Comparison of ENCODE assay signal across 8 cellular contexts in the genomic region with DNA sequence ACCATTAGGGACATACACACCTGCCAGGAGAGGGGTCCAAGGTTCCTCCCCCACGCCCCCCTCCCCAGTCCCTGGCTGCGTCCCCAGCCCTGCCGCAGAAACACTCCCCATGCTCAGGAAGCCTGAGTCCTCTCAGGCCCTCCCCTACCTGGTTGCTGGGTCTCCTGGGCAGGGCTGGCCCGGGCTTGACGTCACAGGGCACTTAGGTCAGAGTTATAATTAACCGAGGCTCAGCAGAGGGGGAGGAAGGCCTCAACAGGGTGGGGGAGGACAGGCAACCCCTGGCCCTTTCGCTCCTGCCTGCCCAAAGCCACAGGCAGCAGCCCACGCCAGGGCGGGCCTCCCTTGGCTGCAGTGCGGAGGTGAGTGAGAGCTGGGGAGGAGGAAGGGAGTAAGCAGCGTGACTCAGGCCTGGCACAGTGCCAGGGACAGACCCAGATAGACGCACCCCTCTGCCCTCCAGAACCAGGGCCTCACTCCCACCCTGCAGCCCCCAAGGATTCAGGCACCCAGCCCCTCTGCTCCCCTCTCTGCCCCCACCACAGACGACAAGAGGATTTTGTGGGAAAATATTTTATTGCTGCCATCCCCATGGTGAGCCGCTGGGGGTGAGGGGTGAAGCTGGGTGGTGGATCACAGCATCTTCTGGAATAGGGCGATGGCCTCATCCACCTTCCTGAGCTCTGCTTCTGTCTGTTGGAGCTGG. TPM values are rescaled to one million over a fixed set of nuclear protein-coding genes. Genes with fewer than 3 reads are reported as not detected.
A peak's percentile ranks its signal among the peaks of the same experiment; 100 is the strongest.
DNase-seq lines count a peak whose midpoint lies in the region; ATAC-seq and TF ChIP-seq lines count a peak whose summit lies in the region.

Gene VWA7, minus strand, starts transcription at position 368 of the 706 bp plus-strand sequence. CDS start 549 bp downstream, outside the sequence.

- H3K27ac ChIP-seq in CD8-positive, alpha-beta T cell (ENCODE audit: low read depth, low read length) = no peak within 1 kb of the TSS

- H3K4me3 Mint-ChIP-seq in CD8-positive, alpha-beta T cell = peak within 1 kb of the TSS; percentile 29
- peak within 1 kb of the TSS; percentile 23 for H3K4me3 Mint-ChIP-seq in activated naive CD4-positive, alpha-beta T cell treated with anti-CD3 and anti-CD28 coated beads, Interleukin-2, amount 10 ng/mL, durations not matched to agents 7 days and 5 days

- POLR2A ChIA-PET in CD8-positive, alpha-beta T cell (lab: Charles Lee) = no interaction called here

- intact Hi-C loops in CD8-positive, alpha-beta T cell (cut with DNase I, micrococcal nuclease) = no loop called here
- intact Hi-C loops in cardiac septum (cut with DNase I) = no loop called here

- H3K4me3 ChIP-seq in CD8-positive, alpha-beta T cell (ENCODE audit: low read depth, low read length) = no peak within 1 kb of the TSS
- H3K4me3 ChIP-seq in skeletal muscle cell (ENCODE audit: low read depth, low read length) = no peak within 1 kb of the TSS

- no peak for TF ChIP-seq CTCF in CD8-positive, alpha-beta T cell (IDR thresholded peaks at IDR 0.05)

- H3K27me3 ChIP-seq in CD8-positive, alpha-beta T cell (ENCODE audit: insufficient read depth, low read length) = no peaks in the 10 kb centered on the region

- H3K9me3 ChIP-seq in CD8-positive, alpha-beta T cell (ENCODE audit: low read length) = no peaks in the 10 kb centered on the region

- CTCF ChIA-PET in CD8-positive, alpha-beta T cell (lab: Charles Lee) = no interaction called here
- CTCF ChIA-PET in activated naive CD4-positive, alpha-beta T cell treated with anti-CD3 and anti-CD28 coated beads, Interleukin-2, amount 10 ng/mL, durations not matched to agents 7 days and 5 days (lab: Charles Lee) = interaction anchor here (1.0 to 2.4 kb wide), 3 partner anchors 15 to 174 kb away, joined by 3 to 11 read pairs (median 3); no protein-coding TSS in a partner anchor

- H3K4me1 ChIP-seq in CD8-positive, alpha-beta T cell (ENCODE audit: insufficient read depth, low read length) = peaks cover 29% of the 10 kb centered on the region

- peaks cover 19% of the 10 kb centered on the region for H3K36me3 ChIP-seq in CD8-positive, alpha-beta T cell (ENCODE audit: insufficient read depth, low read length)

- ATAC-seq in CD8-positive, alpha-beta T cell = peak; percentile 85
- ATAC-seq in GM21576 (IDR thresholded peaks at IDR 0.05; ENCODE audit: unreplicated experiment) (peak; percentile 69), SK-N-SH treated with all-trans-retinoic acid at 6 μM for 48 hours (peak; percentile 78)

- no peak within 1 kb of the TSS for H3K27ac Mint-ChIP-seq in CD8-positive, alpha-beta T cell
- H3K27ac Mint-ChIP-seq in activated naive CD4-positive, alpha-beta T cell treated with anti-CD3 and anti-CD28 coated beads, Interleukin-2, amount 10 ng/mL, durations not matched to agents 7 days and 5 days = peak within 1 kb of the TSS; percentile 82

- no peaks in the 10 kb centered on the region for H3K27me3 Mint-ChIP-seq in CD8-positive, alpha-beta T cell (ENCODE audit: low read depth)
- H3K27me3 Mint-ChIP-seq in activated naive CD4-positive, alpha-beta T cell treated with anti-CD3 and anti-CD28 coated beads, Interleukin-2, amount 10 ng/mL, durations not matched to agents 7 days and 5 days = peaks cover 5% of the 10 kb centered on the region

- H3K4me1 Mint-ChIP-seq in CD8-positive, alpha-beta T cell (ENCODE audit: low read depth) = peaks cover 29% of the 10 kb centered on the region
- H3K4me1 Mint-ChIP-seq in activated naive CD4-positive, alpha-beta T cell treated with anti-CD3 and anti-CD28 coated beads, Interleukin-2, amount 10 ng/mL, durations not matched to agents 7 days and 5 days = peaks cover 45% of the 10 kb centered on the region

- H3K36me3 Mint-ChIP-seq in CD8-positive, alpha-beta T cell = peaks cover 28% of the 10 kb centered on the region
- peaks cover 14% of the 10 kb centered on the region for H3K36me3 Mint-ChIP-seq in activated naive CD4-positive, alpha-beta T cell treated with anti-CD3 and anti-CD28 coated beads, Interleukin-2, amount 10 ng/mL, durations not matched to agents 7 days and 5 days

- H3K9me3 Mint-ChIP-seq in CD8-positive, alpha-beta T cell = no peaks in the 10 kb centered on the region
- no peaks in the 10 kb centered on the region for H3K9me3 Mint-ChIP-seq in activated naive CD4-positive, alpha-beta T cell treated with anti-CD3 and anti-CD28 coated beads, Interleukin-2, amount 10 ng/mL, durations not matched to agents 7 days and 5 days

- peak; percentile 28 to 72 (median 60) for DNase-seq in CD8-positive, alpha-beta T cell
- DNase-seq in Kasumi-1 (lab: John Stamatoyannopoulos, UW) (peak; percentile 49 to 63), cardiac septum (ENCODE audit: low spot score) (peak; percentile 86), skeletal muscle cell (ENCODE audit: low read depth) (peak; percentile 47), DMS114 treated with DMSO at 0.1 percent for 48 hours (lab: John Stamatoyannopoulos, UW; ENCODE audit: unreplicated experiment) (no peak)
- DNase-seq in activated naive CD4-positive, alpha-beta T cell treated with anti-CD3 and anti-CD28 coated beads, Interleukin-2, amount 10 ng/mL, durations not matched to agents 7 days and 5 days = peak; percentile 79

TF ChIP-seq in SK-N-SH treated with all-trans-retinoic acid at 6 μM for 48 hours, 23 proteins besides CTCF, POLR2A, EP300 and RAD21:
- no peak for TF ChIP-seq PPARA (CRISPR knock-in tag; IDR thresholded peaks at IDR 0.05; ENCODE audit: borderline replicate concordance)
- no peak for TF ChIP-seq ZNF8 (CRISPR knock-in tag; IDR thresholded peaks at IDR 0.05)
- TF ChIP-seq ZC3H10 (CRISPR knock-in tag; IDR thresholded peaks at IDR 0.05) = no peak
- TF ChIP-seq OSR1 (CRISPR knock-in tag; IDR thresholded peaks at IDR 0.05) = no peak
- no peak for TF ChIP-seq ZFP30 (CRISPR knock-in tag; IDR thresholded peaks at IDR 0.05)
- TF ChIP-seq GLIS3 (CRISPR knock-in tag; IDR thresholded peaks at IDR 0.05) = no peak
- TF ChIP-seq, protein P1, sequence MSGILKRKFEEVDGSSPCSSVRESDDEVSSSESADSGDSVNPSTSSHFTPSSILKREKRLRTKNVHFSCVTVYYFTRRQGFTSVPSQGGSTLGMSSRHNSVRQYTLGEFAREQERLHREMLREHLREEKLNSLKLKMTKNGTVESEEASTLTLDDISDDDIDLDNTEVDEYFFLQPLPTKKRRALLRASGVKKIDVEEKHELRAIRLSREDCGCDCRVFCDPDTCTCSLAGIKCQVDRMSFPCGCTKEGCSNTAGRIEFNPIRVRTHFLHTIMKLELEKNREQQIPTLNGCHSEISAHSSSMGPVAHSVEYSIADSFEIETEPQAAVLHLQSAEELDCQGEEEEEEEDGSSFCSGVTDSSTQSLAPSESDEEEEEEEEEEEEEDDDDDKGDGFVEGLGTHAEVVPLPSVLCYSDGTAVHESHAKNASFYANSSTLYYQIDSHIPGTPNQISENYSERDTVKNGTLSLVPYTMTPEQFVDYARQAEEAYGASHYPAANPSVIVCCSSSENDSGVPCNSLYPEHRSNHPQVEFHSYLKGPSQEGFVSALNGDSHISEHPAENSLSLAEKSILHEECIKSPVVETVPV (CRISPR knock-in tag; IDR thresholded peaks at IDR 0.05) = no peak
- TF ChIP-seq RARB (CRISPR knock-in tag; IDR thresholded peaks at IDR 0.05) = no peak
- TF ChIP-seq CSDC2 (CRISPR knock-in tag; IDR thresholded peaks at IDR 0.05) = no peak
- TF ChIP-seq, protein P2, sequence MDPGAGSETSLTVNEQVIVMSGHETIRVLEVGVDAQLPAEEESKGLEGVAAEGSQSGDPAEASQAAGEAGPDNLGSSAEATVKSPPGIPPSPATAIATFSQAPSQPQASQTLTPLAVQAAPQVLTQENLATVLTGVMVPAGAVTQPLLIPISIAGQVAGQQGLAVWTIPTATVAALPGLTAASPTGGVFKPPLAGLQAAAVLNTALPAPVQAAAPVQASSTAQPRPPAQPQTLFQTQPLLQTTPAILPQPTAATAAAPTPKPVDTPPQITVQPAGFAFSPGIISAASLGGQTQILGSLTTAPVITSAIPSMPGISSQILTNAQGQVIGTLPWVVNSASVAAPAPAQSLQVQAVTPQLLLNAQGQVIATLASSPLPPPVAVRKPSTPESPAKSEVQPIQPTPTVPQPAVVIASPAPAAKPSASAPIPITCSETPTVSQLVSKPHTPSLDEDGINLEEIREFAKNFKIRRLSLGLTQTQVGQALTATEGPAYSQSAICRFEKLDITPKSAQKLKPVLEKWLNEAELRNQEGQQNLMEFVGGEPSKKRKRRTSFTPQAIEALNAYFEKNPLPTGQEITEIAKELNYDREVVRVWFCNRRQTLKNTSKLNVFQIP (CRISPR knock-in tag; IDR thresholded peaks at IDR 0.05; ENCODE audit: borderline replicate concordance, low read depth) = no peak
- no peak for TF ChIP-seq ZNF70 (CRISPR knock-in tag; IDR thresholded peaks at IDR 0.05)
- TF ChIP-seq, protein P3, sequence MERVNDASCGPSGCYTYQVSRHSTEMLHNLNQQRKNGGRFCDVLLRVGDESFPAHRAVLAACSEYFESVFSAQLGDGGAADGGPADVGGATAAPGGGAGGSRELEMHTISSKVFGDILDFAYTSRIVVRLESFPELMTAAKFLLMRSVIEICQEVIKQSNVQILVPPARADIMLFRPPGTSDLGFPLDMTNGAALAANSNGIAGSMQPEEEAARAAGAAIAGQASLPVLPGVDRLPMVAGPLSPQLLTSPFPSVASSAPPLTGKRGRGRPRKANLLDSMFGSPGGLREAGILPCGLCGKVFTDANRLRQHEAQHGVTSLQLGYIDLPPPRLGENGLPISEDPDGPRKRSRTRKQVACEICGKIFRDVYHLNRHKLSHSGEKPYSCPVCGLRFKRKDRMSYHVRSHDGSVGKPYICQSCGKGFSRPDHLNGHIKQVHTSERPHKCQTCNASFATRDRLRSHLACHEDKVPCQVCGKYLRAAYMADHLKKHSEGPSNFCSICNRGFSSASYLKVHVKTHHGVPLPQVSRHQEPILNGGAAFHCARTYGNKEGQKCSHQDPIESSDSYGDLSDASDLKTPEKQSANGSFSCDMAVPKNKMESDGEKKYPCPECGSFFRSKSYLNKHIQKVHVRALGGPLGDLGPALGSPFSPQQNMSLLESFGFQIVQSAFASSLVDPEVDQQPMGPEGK (CRISPR knock-in tag; IDR thresholded peaks at IDR 0.05; ENCODE audit: borderline replicate concordance) = no peak
- TF ChIP-seq CREB5 (CRISPR knock-in tag; IDR thresholded peaks at IDR 0.05; ENCODE audit: low read depth) = no peak

RNA-seq across cellular contexts. Expression of gene VWA7, which starts in this region (rescaled TPM):
- total RNA-seq in CD8-positive, alpha-beta T cell = 1 to 10 TPM in 1 of 2 experiments, under 1 TPM in 1; 0.65 to 1.2 TPM
- total RNA-seq in cardiac septum = 21.5 TPM

Comparison
In these comparisons a context has a peak if more than half of its experiments do, and no peak if none do; other contexts are left out.
1. RNA of gene VWA7 (total RNA-seq): 21.5 TPM in cardiac septum (single experiment); 0.65 to 1.2 TPM in CD8-positive, alpha-beta T cell; every median in the first group is over 10 times any median in the second.
2. Peak in every context shown above with its lines, with median percentiles within 50 percentile points of each other: ATAC-seq.